In genomic region chr19:9582081-9582725, GRCh38 we compare ENCODE assay signal across 8 cellular contexts. TPM values are rescaled to one million over a fixed set of nuclear protein-coding genes. Genes with fewer than 3 reads are reported as not detected.
DNase-seq lines count a peak whose midpoint lies in the region; ATAC-seq, FAIRE-seq and TF ChIP-seq lines count a peak whose summit lies in the region.
"Not testable (repeated sequence)": the region's sequence is repeated elsewhere in the genome, so short reads cannot be mapped to it uniquely, and the experiment has no call there.

No MANE protein-coding gene starts in this region.

- not testable (repeated sequence) for FAIRE-seq in keratinocyte (lab: Jason Lieb, UNC)

- peaks cover 28% of the 10 kb centered on the region for H3K36me3 ChIP-seq in CD4-positive, CD25-positive, alpha-beta regulatory T cell (ENCODE audit: control insufficient read depth, insufficient read depth, low read length)
- H3K36me3 ChIP-seq in SU-DHL-6 (ENCODE audit: low read length) (peaks cover 30% of the 10 kb centered on the region), keratinocyte (ENCODE audit: control insufficient read depth in 2 of 2, extremely low read depth in 1 of 2, insufficient read depth in 2 of 2, low read length in 2 of 2) (peaks cover 7 to 13% of the 10 kb centered on the region in 2 experiments), neural progenitor cell (peaks cover 11% of the 10 kb centered on the region)

- H3K4me2 ChIP-seq in SU-DHL-6 (ENCODE audit: low read depth, low read length, poor library complexity, severe bottlenecking) (peak overlapping the region; percentile 65), keratinocyte (ENCODE audit: control insufficient read depth, extremely low read depth, insufficient read depth, low read depth, low read length) (peak overlapping the region; percentile 16), neural progenitor cell (peak overlapping the region; percentile 78)

- peak overlapping the region in 2 of 3 donors; percentile 1 to 49 for H3K27ac Mint-ChIP-seq in CD4-positive, CD25-positive, alpha-beta regulatory T cell
- peak overlapping the region; percentile 67 for H3K27ac Mint-ChIP-seq in activated CD8-positive, alpha-beta memory T cell treated with anti-CD3 and anti-CD28 coated beads, Interleukin-2, amount 10 ng/mL, durations not matched to agents 7 days and 5 days
- H3K27ac Mint-ChIP-seq in activated naive CD8-positive, alpha-beta T cell treated with anti-CD3 and anti-CD28 coated beads, Interleukin-2, amount 50 U/mL, for 24 hours: peak overlapping the region; percentile 74
- peak overlapping the region; percentile 93 for H3K27ac Mint-ChIP-seq in endothelial cell (ENCODE audit: unreplicated experiment)
- not testable (repeated sequence) for H3K27ac Mint-ChIP-seq in neural progenitor cell

- H3K9me2 ChIP-seq in SU-DHL-6 (replicated peaks; ENCODE audit: insufficient read depth, low read length): not testable (repeated sequence)

- peaks cover 0 to 32% (median 19%) of the 10 kb centered on the region in 7 donors for H3K9me3 Mint-ChIP-seq in CD4-positive, CD25-positive, alpha-beta regulatory T cell
- H3K9me3 Mint-ChIP-seq in activated CD8-positive, alpha-beta memory T cell treated with anti-CD3 and anti-CD28 coated beads, Interleukin-2, amount 10 ng/mL, durations not matched to agents 7 days and 5 days (ENCODE audit: low read depth): peaks cover 19% of the 10 kb centered on the region
- peaks cover 20% of the 10 kb centered on the region for H3K9me3 Mint-ChIP-seq in activated naive CD8-positive, alpha-beta T cell treated with anti-CD3 and anti-CD28 coated beads, Interleukin-2, amount 50 U/mL, for 24 hours
- not testable (repeated sequence) for H3K9me3 Mint-ChIP-seq in endothelial cell (ENCODE audit: unreplicated experiment)
- H3K9me3 Mint-ChIP-seq in neural progenitor cell: peaks cover 50% of the 10 kb centered on the region

- H3K9me1 ChIP-seq in keratinocyte (ENCODE audit: control insufficient read depth, extremely low read depth, insufficient read depth, low read length): not testable (repeated sequence)

- DNase-seq in CD4-positive, CD25-positive, alpha-beta regulatory T cell; HFF-Myc (ENCODE audit: extremely low read depth, low read depth); activated CD8-positive, alpha-beta memory T cell treated with anti-CD3 and anti-CD28 coated beads, Interleukin-2, amount 10 ng/mL, durations not matched to agents 7 days and 5 days; activated naive CD8-positive, alpha-beta T cell treated with anti-CD3 and anti-CD28 coated beads, Interleukin-2, amount 50 U/mL, for 24 hours; endothelial cell (ENCODE audit: low spot score); keratinocyte (ENCODE audit: low read depth, low spot score): not testable (repeated sequence)
- peak; percentile 3 for DNase-seq in neural progenitor cell (ENCODE audit: low spot score)

- not testable (repeated sequence) for H3K9ac ChIP-seq in SU-DHL-6 (ENCODE audit: low read length); keratinocyte (ENCODE audit: control insufficient read depth, extremely low read depth, insufficient read depth, low read length); neural progenitor cell

- peak overlapping the region; percentile 82 to 94 (median 86) for H3K4me3 Mint-ChIP-seq in CD4-positive, CD25-positive, alpha-beta regulatory T cell
- H3K4me3 Mint-ChIP-seq in activated CD8-positive, alpha-beta memory T cell treated with anti-CD3 and anti-CD28 coated beads, Interleukin-2, amount 10 ng/mL, durations not matched to agents 7 days and 5 days: peak overlapping the region; percentile 56
- peak overlapping the region; percentile 91 for H3K4me3 Mint-ChIP-seq in activated naive CD8-positive, alpha-beta T cell treated with anti-CD3 and anti-CD28 coated beads, Interleukin-2, amount 50 U/mL, for 24 hours
- H3K4me3 Mint-ChIP-seq in endothelial cell (ENCODE audit: unreplicated experiment): peak overlapping the region; percentile 92
- H3K4me3 Mint-ChIP-seq in neural progenitor cell: peak overlapping the region; percentile 80

- H3K4me1 Mint-ChIP-seq in CD4-positive, CD25-positive, alpha-beta regulatory T cell: peaks cover 10 to 58% (median 32%) of the 10 kb centered on the region in 4 donors
- H3K4me1 Mint-ChIP-seq in activated CD8-positive, alpha-beta memory T cell treated with anti-CD3 and anti-CD28 coated beads, Interleukin-2, amount 10 ng/mL, durations not matched to agents 7 days and 5 days: peaks cover 32% of the 10 kb centered on the region
- H3K4me1 Mint-ChIP-seq in activated naive CD8-positive, alpha-beta T cell treated with anti-CD3 and anti-CD28 coated beads, Interleukin-2, amount 50 U/mL, for 24 hours: peaks cover 47% of the 10 kb centered on the region
- H3K4me1 Mint-ChIP-seq in endothelial cell (ENCODE audit: unreplicated experiment): peaks cover 13% of the 10 kb centered on the region
- not testable (repeated sequence) for H3K4me1 Mint-ChIP-seq in neural progenitor cell

- H3K79me2 ChIP-seq in SU-DHL-6 (ENCODE audit: insufficient read depth, low read length) (peaks cover 72% of the 10 kb centered on the region), keratinocyte (ENCODE audit: control insufficient read depth, insufficient read depth, low read length) (peaks cover 70% of the 10 kb centered on the region), neural progenitor cell (ENCODE audit: low read depth) (peaks cover 72% of the 10 kb centered on the region)

- H3K27me3 ChIP-seq in CD4-positive, CD25-positive, alpha-beta regulatory T cell (ENCODE audit: control insufficient read depth, insufficient read depth, low read length); SU-DHL-6 (ENCODE audit: low read length); keratinocyte (ENCODE audit: control insufficient read depth, extremely low read depth, insufficient read depth, low read length); neural progenitor cell: not testable (repeated sequence)

- not testable (repeated sequence) for H3K27ac ChIP-seq in CD4-positive, CD25-positive, alpha-beta regulatory T cell (ENCODE audit: insufficient read depth, low read length, poor library complexity, severe bottlenecking); SU-DHL-6 (ENCODE audit: low read depth, low read length); keratinocyte (ENCODE audit: control insufficient read depth, insufficient read depth, low read length); neural progenitor cell

- peak overlapping the region; percentile 11 for H3K4me3 ChIP-seq in CD4-positive, CD25-positive, alpha-beta regulatory T cell (ENCODE audit: low read depth, low read length)
- peak overlapping the region; percentile 99; the same call in 1 of the 2 replicates for H3K4me3 ChIP-seq in HFF-Myc (replicated peaks; ENCODE audit: low read depth, low read length)
- H3K4me3 ChIP-seq in SU-DHL-6 (ENCODE audit: insufficient read depth, low read length, poor library complexity, severe bottlenecking): peak overlapping the region; percentile 93
- not testable (repeated sequence) for H3K4me3 ChIP-seq in keratinocyte (ENCODE audit: control insufficient read depth in 2 of 3, extremely low read depth in 1 of 3, insufficient read depth in 2 of 3, low read depth in 1 of 3, low read length in 3 of 3)
- H3K4me3 ChIP-seq in neural progenitor cell: peak overlapping the region; percentile 81

- not testable (repeated sequence) for ATAC-seq in CD4-positive, CD25-positive, alpha-beta regulatory T cell (ENCODE audit: low read depth in 2 of 2); activated CD8-positive, alpha-beta memory T cell treated with anti-CD3 and anti-CD28 coated beads, Interleukin-2, amount 10 ng/mL, durations not matched to agents 7 days and 5 days; activated naive CD8-positive, alpha-beta T cell treated with anti-CD3 and anti-CD28 coated beads, Interleukin-2, amount 50 U/mL, for 24 hours

- not testable (repeated sequence) for H3F3A ChIP-seq in SU-DHL-6 (ENCODE audit: insufficient read depth); neural progenitor cell (ENCODE audit: low read depth)

- TF ChIP-seq CTCF in HFF-Myc (IDR thresholded peaks at IDR 0.05; ENCODE audit: low read depth, low read length, missing control alignments); SU-DHL-6 (IDR thresholded peaks at IDR 0.05; ENCODE audit: insufficient read depth, low read length, poor library complexity, severe bottlenecking); endothelial cell (IDR thresholded peaks at IDR 0.05; ENCODE audit: unreplicated experiment); keratinocyte (optimal IDR thresholded peaks at IDR 0.05 in 1 of 3, IDR thresholded peaks at IDR 0.05 in 1 of 3, conservative IDR thresholded peaks at IDR 0.05 in 1 of 3; ENCODE audit: extremely low read depth in 1 of 3, insufficient read depth in 2 of 3, low read length in 3 of 3); neural progenitor cell (IDR thresholded peaks at IDR 0.05): not testable (repeated sequence)

- dilution Hi-C loops in keratinocyte (cut with MboI; ENCODE audit: extremely low pct_ligation_motif_present, low sequenced_read_pairs): not testable (repeated sequence)

- H3K9me3 ChIP-seq in CD4-positive, CD25-positive, alpha-beta regulatory T cell (ENCODE audit: control insufficient read depth in 2 of 2, low read length in 2 of 2): peaks cover 23 to 29% of the 10 kb centered on the region in 2 experiments
- H3K9me3 ChIP-seq in SU-DHL-6 (ENCODE audit: insufficient read depth, low read length): peaks cover 10% of the 10 kb centered on the region; the same call in 1 of the 2 replicates
- H3K9me3 ChIP-seq in keratinocyte (ENCODE audit: control insufficient read depth, low read depth, low read length); neural progenitor cell (ENCODE audit: low read depth): not testable (repeated sequence)

- H2AFZ ChIP-seq in SU-DHL-6 (ENCODE audit: low read depth, low read length, severe bottlenecking); keratinocyte (ENCODE audit: control insufficient read depth, low read length); neural progenitor cell (replicated peaks): not testable (repeated sequence)

- H3K27me3 Mint-ChIP-seq in CD4-positive, CD25-positive, alpha-beta regulatory T cell: peaks cover 11% of the 10 kb centered on the region
- not testable (repeated sequence) for H3K27me3 Mint-ChIP-seq in activated CD8-positive, alpha-beta memory T cell treated with anti-CD3 and anti-CD28 coated beads, Interleukin-2, amount 10 ng/mL, durations not matched to agents 7 days and 5 days; activated naive CD8-positive, alpha-beta T cell treated with anti-CD3 and anti-CD28 coated beads, Interleukin-2, amount 50 U/mL, for 24 hours; endothelial cell (ENCODE audit: unreplicated experiment); neural progenitor cell (ENCODE audit: insufficient read depth, low read depth)

- H3K4me1 ChIP-seq in CD4-positive, CD25-positive, alpha-beta regulatory T cell (ENCODE audit: control insufficient read depth, insufficient read depth, low read length, poor library complexity, severe bottlenecking): peaks cover 15% of the 10 kb centered on the region
- H3K4me1 ChIP-seq in keratinocyte (ENCODE audit: control insufficient read depth, extremely low read depth, insufficient read depth, low read length); neural progenitor cell: not testable (repeated sequence)

- H3K36me3 Mint-ChIP-seq in CD4-positive, CD25-positive, alpha-beta regulatory T cell: peaks cover 31% of the 10 kb centered on the region
- peaks cover 55% of the 10 kb centered on the region for H3K36me3 Mint-ChIP-seq in activated CD8-positive, alpha-beta memory T cell treated with anti-CD3 and anti-CD28 coated beads, Interleukin-2, amount 10 ng/mL, durations not matched to agents 7 days and 5 days
- H3K36me3 Mint-ChIP-seq in activated naive CD8-positive, alpha-beta T cell treated with anti-CD3 and anti-CD28 coated beads, Interleukin-2, amount 50 U/mL, for 24 hours (ENCODE audit: low read depth): peaks cover 63% of the 10 kb centered on the region
- peaks cover 24% of the 10 kb centered on the region for H3K36me3 Mint-ChIP-seq in endothelial cell (ENCODE audit: low read depth, unreplicated experiment)
- peaks cover 46% of the 10 kb centered on the region for H3K36me3 Mint-ChIP-seq in neural progenitor cell

- CTCF ChIA-PET in activated CD8-positive, alpha-beta memory T cell treated with anti-CD3 and anti-CD28 coated beads, Interleukin-2, amount 10 ng/mL, durations not matched to agents 7 days and 5 days (lab: Charles Lee): interaction anchor here (1.4 to 3.1 kb wide), 2 partner anchors 214 to 258 kb away, joined by 3 to 14 read pairs; partner anchors contain the start of gene ZNF559

- not testable (repeated sequence) for H4K20me1 ChIP-seq in SU-DHL-6 (ENCODE audit: low read depth, low read length); keratinocyte (ENCODE audit: control insufficient read depth, extremely low read depth, insufficient read depth, low read length)
- peaks cover 32% of the 10 kb centered on the region for H4K20me1 ChIP-seq in neural progenitor cell (ENCODE audit: low read depth)

RNA-seq across cellular contexts. Expression of gene ZNF121, which starts 2.1 kb away (rescaled TPM):
- total RNA-seq in CD4-positive, CD25-positive, alpha-beta regulatory T cell: 23.8 TPM
- polyA plus RNA-seq in CD4-positive, CD25-positive, alpha-beta regulatory T cell: 1 to 10 TPM; 1.6 to 5.4 (median 4.4) TPM
- 10 to 100 TPM; 53.9 to 55.7 TPM for total RNA-seq in activated CD8-positive, alpha-beta memory T cell treated with anti-CD3 and anti-CD28 coated beads, Interleukin-2, amount 10 ng/mL, durations not matched to agents 7 days and 5 days
- total RNA-seq in endothelial cell (ENCODE audit: unreplicated experiment) (52.1 TPM), neural progenitor cell (ENCODE audit: low replicate concordance) (134 and 178 TPM in 2 replicates)
- 8.9 to 20.3 TPM (median 17.7 TPM) in 3 replicates for polyA plus RNA-seq in keratinocyte
- polyA plus RNA-seq in keratinocyte (2011; ENCODE audit: low read depth): 7.1 TPM
- polyA plus RNA-seq in keratinocyte (2011; cell fraction: cytosol; rRNA removed): 4.0 and 7.9 TPM in 2 replicates
- polyA plus RNA-seq in keratinocyte (2011; cell fraction: nucleus; rRNA removed): 42.1 and 48.7 TPM in 2 replicates
- polyA plus RNA-seq in keratinocyte (2012; ENCODE audit: low replicate concordance): 14.8 and 18.5 TPM in 2 replicates
- polyA minus RNA-seq in keratinocyte: 13.7 to 63.0 TPM (median 35.6 TPM) in 3 replicates
- polyA minus RNA-seq in keratinocyte (2011; cell fraction: cytosol; rRNA and poly(A)+ RNA removed): 25.1 TPM
- polyA minus RNA-seq in keratinocyte (2011; cell fraction: nucleus; rRNA and poly(A)+ RNA removed): 33.4 and 77.0 TPM in 2 replicates

RNA-seq across cellular contexts. Expression of gene ZNF561, which starts 38.8 kb away (rescaled TPM):
- 36.6 TPM for total RNA-seq in CD4-positive, CD25-positive, alpha-beta regulatory T cell
- 10 to 100 TPM; 17.0 to 25.2 (median 22.8) TPM for polyA plus RNA-seq in CD4-positive, CD25-positive, alpha-beta regulatory T cell
- total RNA-seq in activated CD8-positive, alpha-beta memory T cell treated with anti-CD3 and anti-CD28 coated beads, Interleukin-2, amount 10 ng/mL, durations not matched to agents 7 days and 5 days: 10 to 100 TPM; 23.0 to 30.8 TPM
- total RNA-seq in endothelial cell (ENCODE audit: unreplicated experiment) (62.5 TPM), neural progenitor cell (ENCODE audit: low replicate concordance) (45.6 and 80.1 TPM in 2 replicates)
- polyA plus RNA-seq in keratinocyte: 38.2 to 66.1 TPM (median 56.3 TPM) in 3 replicates
- 30.4 TPM for polyA plus RNA-seq in keratinocyte (2011; ENCODE audit: low read depth)
- polyA plus RNA-seq in keratinocyte (2011; cell fraction: cytosol; rRNA removed): 24.4 and 42.9 TPM in 2 replicates
- 64.1 and 82.1 TPM in 2 replicates for polyA plus RNA-seq in keratinocyte (2011; cell fraction: nucleus; rRNA removed)
- 34.8 and 43.7 TPM in 2 replicates for polyA plus RNA-seq in keratinocyte (2012; ENCODE audit: low replicate concordance)
- 28.8 to 110 TPM (median 69.7 TPM) in 3 replicates for polyA minus RNA-seq in keratinocyte
- polyA minus RNA-seq in keratinocyte (2011; cell fraction: cytosol; rRNA and poly(A)+ RNA removed): 41.8 TPM
- 49.3 and 66.9 TPM in 2 replicates for polyA minus RNA-seq in keratinocyte (2011; cell fraction: nucleus; rRNA and poly(A)+ RNA removed)

RNA-seq across cellular contexts. Expression of gene ZNF426, which starts 43.8 kb away (rescaled TPM):
- total RNA-seq in CD4-positive, CD25-positive, alpha-beta regulatory T cell: 10.6 TPM
- 10 to 100 TPM in 3 of 4 donors, 1 to 10 TPM in 1; 8.9 to 14.8 (median 12.6) TPM for polyA plus RNA-seq in CD4-positive, CD25-positive, alpha-beta regulatory T cell
- 10 to 100 TPM; 12.7 to 13.9 TPM for total RNA-seq in activated CD8-positive, alpha-beta memory T cell treated with anti-CD3 and anti-CD28 coated beads, Interleukin-2, amount 10 ng/mL, durations not matched to agents 7 days and 5 days
- total RNA-seq in endothelial cell (ENCODE audit: unreplicated experiment): 31.1 TPM
- 10.8 to 13.8 TPM (median 12.1 TPM) in 3 replicates for polyA plus RNA-seq in keratinocyte
- polyA plus RNA-seq in keratinocyte (2011; ENCODE audit: low read depth): 12.3 TPM
- 7.2 and 14.5 TPM in 2 replicates for polyA plus RNA-seq in keratinocyte (2011; cell fraction: cytosol; rRNA removed)
- polyA plus RNA-seq in keratinocyte (2011; cell fraction: nucleus; rRNA removed): 23.9 and 27.2 TPM in 2 replicates
- 7.7 and 14.9 TPM in 2 replicates for polyA plus RNA-seq in keratinocyte (2012; ENCODE audit: low replicate concordance)
- 9.3 to 40.2 TPM (median 36.8 TPM) in 3 replicates for polyA minus RNA-seq in keratinocyte
- 19.6 TPM for polyA minus RNA-seq in keratinocyte (2011; cell fraction: cytosol; rRNA and poly(A)+ RNA removed)
- polyA minus RNA-seq in keratinocyte (2011; cell fraction: nucleus; rRNA and poly(A)+ RNA removed): 22.8 and 41.7 TPM in 2 replicates
- total RNA-seq in neural progenitor cell (ENCODE audit: low replicate concordance): 29.6 and 32.6 TPM in 2 replicates

Comparison
In these comparisons a context has a peak if more than half of its experiments do, and no peak if none do; other contexts are left out.
1. H3K4me2 ChIP-seq: peak in every context shown above with its lines; median percentile 78 in neural progenitor cell; 65 in SU-DHL-6; 16 in keratinocyte.